ENCODE assay signal across 8 cellular contexts in genomic region chr1:243917177-243917862, GRCh38.
DNase-seq lines count a peak whose midpoint lies in the region; TF ChIP-seq lines count a peak whose summit lies in the region.

No MANE protein-coding gene starts in this region.

- peak; percentile 43 for DNase-seq in GM13977 (ENCODE audit: low spot score)
- DNase-seq in NCI-H748 (lab: John Stamatoyannopoulos, UW; ENCODE audit: unreplicated experiment) = peak; percentile 74
- peak; percentile 76 for DNase-seq in amniotic stem cell (lab: John Stamatoyannopoulos, UW)
- peak; percentile 21 for DNase-seq in left ventricle myocardium inferior
- peak; percentile 31 to 66 (median 60) for DNase-seq in ovary
- no peak for DNase-seq in NCI-H510A (lab: John Stamatoyannopoulos, UW)
- DNase-seq in posterior vena cava (ENCODE audit: low spot score) = no peak
- no peak for DNase-seq in NK-92 treated with Interleukin-12 subunit alpha and Interleukin-12 subunit beta, amount 100 ng/mL, for 24 hours (lab: John Stamatoyannopoulos, UW)

- TF ChIP-seq POLR2A in ovary (IDR thresholded peaks at IDR 0.05) = no peak

- TF ChIP-seq EP300 in ovary (IDR thresholded peaks at IDR 0.05) = no peak

- H3K9me3 ChIP-seq in left ventricle myocardium inferior (replicated peaks) = no peaks in the 10 kb centered on the region
- H3K9me3 ChIP-seq in ovary = no peaks in the 10 kb centered on the region

- in situ Hi-C loops in GM13977 (cut with MboI; ENCODE audit: low pct_unique_long_range_greater_than_20kb, low sequenced_read_pairs, unreplicated experiment) = no loop called here

- peak overlapping the region; percentile 38 for H3K27ac ChIP-seq in left ventricle myocardium inferior (replicated peaks)
- H3K27ac ChIP-seq in ovary = peak overlapping the region in 1 of 2 donors; percentile 40

- intact Hi-C loops in left ventricle myocardium inferior (cut with micrococcal nuclease) (no loop called here), ovary (cut with DNase I) (loop anchor here in 1 of 4 donors (10.0 kb wide), 1 partner anchor 63 kb away; the partner anchor contains the start of gene AKT3), posterior vena cava (cut with DNase I) (no loop called here)

- peak overlapping the region; percentile 66 for H3K4me3 ChIP-seq in left ventricle myocardium inferior
- H3K4me3 ChIP-seq in ovary = peak overlapping the region; percentile 49

- TF ChIP-seq CTCF in GM13977 (IDR thresholded peaks at IDR 0.05; ENCODE audit: extremely low read depth, insufficient read depth, missing control alignments) = peak; percentile 18
- peak; percentile 9 for TF ChIP-seq CTCF in left ventricle myocardium inferior (IDR thresholded peaks at IDR 0.05; ENCODE audit: borderline replicate concordance)
- no peak for TF ChIP-seq CTCF in ovary (IDR thresholded peaks at IDR 0.05)

- 0 to 5% (median 1%) methylated on average over 51 to 58 of the region's 58 CpGs for WGBS in ovary, 3 donors

- peaks cover 68% of the 10 kb centered on the region for H3K27me3 ChIP-seq in left ventricle myocardium inferior (ENCODE audit: low read depth)
- no peaks in the 10 kb centered on the region for H3K27me3 ChIP-seq in ovary

- H3K36me3 ChIP-seq in left ventricle myocardium inferior (no peaks in the 10 kb centered on the region), ovary (no peaks in the 10 kb centered on the region)

- peaks cover 21% of the 10 kb centered on the region for H3K4me1 ChIP-seq in left ventricle myocardium inferior
- peaks cover 2% of the 10 kb centered on the region for H3K4me1 ChIP-seq in ovary (ENCODE audit: insufficient read depth)

Comparison
In these comparisons a context has a peak if more than half of its experiments do, and no peak if none do; other contexts are left out.
1. DNase-seq: peak in GM13977 (single experiment), NCI-H748 (single experiment), amniotic stem cell (single experiment), left ventricle myocardium inferior (single experiment) and ovary (5 of 5); none in NCI-H510A (single experiment), posterior vena cava (single experiment) and NK-92 treated with Interleukin-12 subunit alpha and Interleukin-12 subunit beta, amount 100 ng/mL, for 24 hours (single experiment).
2. CTCF ChIP-seq: peak in GM13977 (single experiment) and left ventricle myocardium inferior (single experiment); none in ovary (0 of 3).